Comparison of ENCODE assay signal across 8 cellular contexts in the genomic region with DNA sequence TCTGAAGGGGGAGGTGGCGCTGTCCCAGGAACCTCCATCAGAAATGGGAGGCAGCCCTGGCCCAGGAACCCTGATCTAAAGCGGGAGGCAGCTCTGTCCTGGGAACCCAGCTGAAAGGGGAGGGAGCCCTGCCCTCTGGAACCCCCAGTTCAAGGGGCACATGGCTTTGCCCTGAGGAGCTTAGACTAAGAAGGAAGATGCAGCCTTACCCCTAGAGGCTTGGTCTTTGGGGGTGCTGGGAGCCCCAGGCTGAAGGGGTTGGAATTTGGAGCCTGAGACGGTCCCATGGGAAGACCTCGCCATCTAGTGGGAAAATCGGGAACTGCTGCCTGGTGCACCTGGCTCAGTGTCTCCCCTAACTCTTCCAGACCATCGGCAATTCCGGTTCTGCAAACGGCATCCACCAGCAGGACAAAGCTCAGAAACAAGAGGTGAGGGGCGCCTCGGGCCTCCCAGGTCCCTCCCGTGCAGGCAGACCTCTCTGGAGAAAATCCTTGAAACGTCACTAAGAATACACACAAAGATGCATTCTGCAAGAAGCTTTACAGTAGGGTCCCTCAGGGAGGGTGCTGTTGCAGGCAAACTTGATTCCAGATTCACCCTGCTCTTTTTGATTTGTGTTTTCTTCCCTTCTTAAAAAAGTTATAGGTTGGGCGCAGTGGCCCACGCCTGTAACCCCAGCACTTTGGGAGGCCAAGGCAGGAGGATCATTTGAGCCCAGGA. TPM values are rescaled to one million over a fixed set of nuclear protein-coding genes. Genes with fewer than 3 reads are reported as not detected.
DNase-seq lines count a peak whose midpoint lies in the region; ATAC-seq and TF ChIP-seq lines count a peak whose summit lies in the region.

No MANE protein-coding gene starts in this region.

- H3K27me3 ChIP-seq in colonic mucosa (no peaks in the 10 kb centered on the region), lower lobe of right lung (ENCODE audit: low read depth) (no peaks in the 10 kb centered on the region)

- no peak overlapping the region for H3K4me3 ChIP-seq in colonic mucosa
- H3K4me3 ChIP-seq in lower lobe of right lung = no peak overlapping the region

- H3K27ac ChIP-seq in colonic mucosa = no peak overlapping the region
- H3K27ac ChIP-seq in lower lobe of right lung = no peak overlapping the region

- DNase-seq in 8988T (peak; percentile 47), NCI-H2171 treated with DMSO at 0.1 percent for 48 hours (lab: John Stamatoyannopoulos, UW) (peak; percentile 63), colonic mucosa (peak; percentile 84), lower lobe of right lung (peak; percentile 72)
- peak; percentile 79 for DNase-seq in activated CD4-positive, alpha-beta T cell treated with anti-CD3 and anti-CD28 coated beads for 48 hours
- DNase-seq in stimulated activated CD8-positive, alpha-beta memory T cell treated with anti-CD3 and anti-CD28 coated beads, Interleukin-12 subunit alpha, Interleukin-12 subunit beta, amount 100 ng/mL, for 4 hours (ENCODE audit: low read depth) = peak; percentile 37

- no peaks in the 10 kb centered on the region for H3K9me3 ChIP-seq in colonic mucosa
- no peaks in the 10 kb centered on the region for H3K9me3 ChIP-seq in lower lobe of right lung

- ATAC-seq in lower lobe of right lung (peak; percentile 72 to 81), GM19324 (IDR thresholded peaks at IDR 0.05; ENCODE audit: low FRiP score, unreplicated experiment) (no peak)

- H3K4me1 ChIP-seq in colonic mucosa = no peaks in the 10 kb centered on the region
- no peaks in the 10 kb centered on the region for H3K4me1 ChIP-seq in lower lobe of right lung

- intact Hi-C loops in colonic mucosa (cut with DNase I) = loop anchor here (2.0 to 5.0 kb wide), 2 partner anchors 194 to 334 kb away; no protein-coding TSS in a partner anchor
- intact Hi-C loops in lower lobe of right lung (cut with DNase I) = loop anchor here (10.0 kb wide), 1 partner anchor 196 kb away; no protein-coding TSS in a partner anchor

- TF ChIP-seq CTCF in GM12873 (IDR thresholded peaks at IDR 0.05; ENCODE audit: insufficient read depth, low read depth, low read length, missing control alignments) (peak; percentile 99), colonic mucosa (IDR thresholded peaks at IDR 0.05) (peak; percentile 96), lower lobe of right lung (IDR thresholded peaks at IDR 0.05) (peak; percentile 98)

- H3K36me3 ChIP-seq in colonic mucosa = peaks cover 13% of the 10 kb centered on the region
- peaks cover 65% of the 10 kb centered on the region for H3K36me3 ChIP-seq in lower lobe of right lung

- no peak overlapping the region for H3K9ac ChIP-seq in colonic mucosa (ENCODE audit: low read depth in 2 of 2, low read length in 2 of 2)

RNA-seq across cellular contexts. Expression of gene GTF2IRD1, which starts 52.4 kb away (rescaled TPM):
- total RNA-seq in colonic mucosa (10 to 100 TPM; 18.3 to 29.5 TPM), lower lobe of right lung (16.3 TPM)
